Comparison of ENCODE assay signal across 1 cellular context in genomic region chr15:101490408-101490891, GRCh38.
TF ChIP-seq lines count a peak whose summit lies in the region.

No MANE protein-coding gene starts in this region.

TF ChIP-seq in H1, 55 proteins besides CTCF, POLR2A, EP300 and RAD21:
- TF ChIP-seq USF2 (IDR thresholded peaks at IDR 0.05; ENCODE audit: low read length) (no peak), FOSL1 (IDR thresholded peaks at IDR 0.05; ENCODE audit: insufficient read depth, low read depth, low read length) (no peak), CREB1 (IDR thresholded peaks at IDR 0.05) (no peak), HDAC2 (IDR thresholded peaks at IDR 0.05; ENCODE audit: borderline replicate concordance in 1 of 2, low read depth in 2 of 2, low read length in 2 of 2) (no peak), CBX8 (IDR thresholded peaks at IDR 0.05; ENCODE audit: borderline replicate concordance, low read depth, low read length) (no peak), ATF2 (IDR thresholded peaks at IDR 0.05; ENCODE audit: low read length) (no peak), RNF2 (IDR thresholded peaks at IDR 0.05; ENCODE audit: borderline replicate concordance, low read depth, low read length, missing control alignments, poor library complexity, severe bottlenecking) (no peak), CHD7 (IDR thresholded peaks at IDR 0.05; ENCODE audit: insufficient replicate concordance, low read length) (no peak), EGR1 (IDR thresholded peaks at IDR 0.05; ENCODE audit: borderline replicate concordance, low read depth, low read length) (no peak), ZNF274 (IDR thresholded peaks at IDR 0.05; ENCODE audit: borderline replicate concordance, extremely low read depth, low read length) (no peak), CHD1 (IDR thresholded peaks at IDR 0.05; ENCODE audit: low read depth, low read length) (no peak), JUND (IDR thresholded peaks at IDR 0.05; ENCODE audit: low read length) (no peak), SRF (IDR thresholded peaks at IDR 0.05; ENCODE audit: low read depth, low read length) (no peak), MAFK (IDR thresholded peaks at IDR 0.05; ENCODE audit: low read depth, low read length) (no peak), TCF12 (IDR thresholded peaks at IDR 0.05; ENCODE audit: low read depth, low read length) (no peak), CTBP2 (IDR thresholded peaks at IDR 0.05; ENCODE audit: borderline replicate concordance, insufficient read depth, insufficient read length, low read length) (no peak)
TF ChIP-seq in H1: peak in this region for 0.
